In the genomic region with DNA sequence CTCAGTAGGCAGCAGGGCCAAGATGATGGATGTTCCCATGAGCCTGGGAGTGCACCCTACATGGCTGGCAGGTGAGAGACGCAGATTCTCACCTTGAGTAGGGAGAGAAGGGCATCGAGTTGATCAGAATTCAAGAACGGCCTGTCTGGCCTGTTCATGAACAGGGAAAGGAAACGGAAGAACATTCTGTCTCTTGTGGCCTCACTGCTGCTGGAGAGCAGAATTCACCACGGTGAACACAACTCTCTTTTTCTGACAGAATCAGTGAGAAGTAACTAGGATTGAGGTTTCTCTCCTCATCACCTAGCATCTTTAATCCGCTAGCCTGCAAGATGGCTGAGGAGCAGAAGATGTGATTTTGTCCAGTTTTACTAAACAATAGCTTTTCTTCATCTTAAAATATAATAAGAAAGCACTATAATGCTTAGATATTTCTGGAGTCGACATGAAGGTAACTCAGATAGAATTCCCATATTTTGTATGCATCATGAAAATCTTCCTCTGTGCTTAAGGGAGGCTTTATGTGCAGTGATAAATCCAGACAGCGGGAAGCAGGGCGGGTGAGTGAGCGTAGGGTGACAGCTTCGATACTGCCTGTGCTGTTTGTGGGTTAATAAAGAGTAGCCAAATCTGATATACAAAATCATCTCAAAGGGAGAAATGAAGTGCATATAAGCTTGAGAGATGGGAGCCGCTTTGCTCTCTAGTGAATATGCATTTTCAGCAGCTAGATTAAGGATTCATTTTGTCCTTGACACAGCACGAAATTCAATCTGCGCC, we compare ENCODE assay signal across 1 cellular context.
TF ChIP-seq lines count a peak whose summit lies in the region.

No MANE protein-coding gene starts in this region.

TF ChIP-seq in WTC11, 78 proteins besides CTCF, POLR2A, EP300 and RAD21 (continued from another document):
- TF ChIP-seq, protein P1, sequence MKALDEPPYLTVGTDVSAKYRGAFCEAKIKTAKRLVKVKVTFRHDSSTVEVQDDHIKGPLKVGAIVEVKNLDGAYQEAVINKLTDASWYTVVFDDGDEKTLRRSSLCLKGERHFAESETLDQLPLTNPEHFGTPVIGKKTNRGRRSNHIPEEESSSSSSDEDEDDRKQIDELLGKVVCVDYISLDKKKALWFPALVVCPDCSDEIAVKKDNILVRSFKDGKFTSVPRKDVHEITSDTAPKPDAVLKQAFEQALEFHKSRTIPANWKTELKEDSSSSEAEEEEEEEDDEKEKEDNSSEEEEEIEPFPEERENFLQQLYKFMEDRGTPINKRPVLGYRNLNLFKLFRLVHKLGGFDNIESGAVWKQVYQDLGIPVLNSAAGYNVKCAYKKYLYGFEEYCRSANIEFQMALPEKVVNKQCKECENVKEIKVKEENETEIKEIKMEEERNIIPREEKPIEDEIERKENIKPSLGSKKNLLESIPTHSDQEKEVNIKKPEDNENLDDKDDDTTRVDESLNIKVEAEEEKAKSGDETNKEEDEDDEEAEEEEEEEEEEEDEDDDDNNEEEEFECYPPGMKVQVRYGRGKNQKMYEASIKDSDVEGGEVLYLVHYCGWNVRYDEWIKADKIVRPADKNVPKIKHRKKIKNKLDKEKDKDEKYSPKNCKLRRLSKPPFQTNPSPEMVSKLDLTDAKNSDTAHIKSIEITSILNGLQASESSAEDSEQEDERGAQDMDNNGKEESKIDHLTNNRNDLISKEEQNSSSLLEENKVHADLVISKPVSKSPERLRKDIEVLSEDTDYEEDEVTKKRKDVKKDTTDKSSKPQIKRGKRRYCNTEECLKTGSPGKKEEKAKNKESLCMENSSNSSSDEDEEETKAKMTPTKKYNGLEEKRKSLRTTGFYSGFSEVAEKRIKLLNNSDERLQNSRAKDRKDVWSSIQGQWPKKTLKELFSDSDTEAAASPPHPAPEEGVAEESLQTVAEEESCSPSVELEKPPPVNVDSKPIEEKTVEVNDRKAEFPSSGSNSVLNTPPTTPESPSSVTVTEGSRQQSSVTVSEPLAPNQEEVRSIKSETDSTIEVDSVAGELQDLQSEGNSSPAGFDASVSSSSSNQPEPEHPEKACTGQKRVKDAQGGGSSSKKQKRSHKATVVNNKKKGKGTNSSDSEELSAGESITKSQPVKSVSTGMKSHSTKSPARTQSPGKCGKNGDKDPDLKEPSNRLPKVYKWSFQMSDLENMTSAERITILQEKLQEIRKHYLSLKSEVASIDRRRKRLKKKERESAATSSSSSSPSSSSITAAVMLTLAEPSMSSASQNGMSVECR (CRISPR knock-in tag; IDR thresholded peaks at IDR 0.05; ENCODE audit: borderline replicate concordance), result no peak
- TF ChIP-seq ZNF416 (CRISPR knock-in tag; IDR thresholded peaks at IDR 0.05) (no peak), USF2 (CRISPR knock-in tag; IDR thresholded peaks at IDR 0.05) (no peak), PRRX2 (CRISPR knock-in tag; IDR thresholded peaks at IDR 0.05) (no peak), SMAD3 (CRISPR knock-in tag; IDR thresholded peaks at IDR 0.05; ENCODE audit: borderline replicate concordance) (no peak)
